In the genomic region with DNA sequence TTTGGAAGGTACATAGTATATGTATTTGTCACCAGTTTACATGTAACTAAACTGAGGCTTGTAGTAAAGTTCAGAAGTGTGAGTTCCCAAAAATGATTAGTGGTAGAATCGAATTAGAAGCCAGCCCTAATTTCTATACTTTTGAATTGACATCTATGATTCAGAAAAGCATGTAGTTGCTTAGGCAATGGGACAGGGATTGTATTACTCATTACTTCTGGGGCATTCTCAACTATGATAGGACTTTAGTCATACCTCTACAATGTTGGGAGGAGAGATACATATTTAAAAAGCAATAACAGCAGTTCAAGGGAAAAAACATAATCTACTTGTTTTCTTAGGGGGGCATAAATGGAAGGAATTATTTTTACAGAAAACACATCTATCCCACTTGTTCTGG, we compare ENCODE assay signal across 27 cellular contexts.
DNase-seq lines count a peak whose midpoint lies in the region; ATAC-seq, FAIRE-seq and TF ChIP-seq lines count a peak whose summit lies in the region.
"Had no signal": no experiment of that assay in that cellular context is flagged by ENCODE, and none has a peak within 500 bp of the region (broad histone marks: within the 10 kb centered on the region; RNA-seq: fewer than 3 reads in every experiment).

No MANE protein-coding gene starts in this region.

- no peak overlapping the region for H3K4me3 ChIP-seq in bronchial epithelial cell (ENCODE audit: low read depth, low read length)
- H3K4me3 ChIP-seq in SJCRH30, result no peak overlapping the region
- H3K4me3 ChIP-seq: BLaER1 treated with 17β-estradiol and CSF1 and Interleukin-3, amounts not matched to agents 10 nM and 100 nM; PC-9; upper lobe of right lung had no signal

- DNase-seq in AG08396 (ENCODE audit: low spot score), result peak; percentile 44
- peak; percentile 56 for DNase-seq in LHCN-M2 (ENCODE audit: low read depth)
- peak; percentile 86 for DNase-seq in bronchial epithelial cell (ENCODE audit: low read depth)
- peak; percentile 26 for DNase-seq in iris pigment epithelial cell (ENCODE audit: low read depth)
- DNase-seq in DMS114 treated with DMSO at 0.1 percent for 48 hours (lab: John Stamatoyannopoulos, UW; ENCODE audit: unreplicated experiment), result no peak
- no peak for DNase-seq in SJCRH30
- no peak for DNase-seq in stimulated activated CD4-positive, alpha-beta T cell treated with anti-CD3 and anti-CD28 coated beads, Interleukin-4, amount 100 ng/mL, for 24 hours
- DNase-seq: activated CD4-positive, alpha-beta memory T cell treated with anti-CD3 and anti-CD28 coated beads, Interleukin-2, amount 10 ng/mL, durations not matched to agents 7 days and 5 days; activated CD4-positive, CD25-positive, alpha-beta regulatory T cell; activated naive CD4-positive, alpha-beta T cell treated with Interleukin-2 at 50 U/mL for 16 hours; activated T-cell treated with anti-CD3 and anti-CD28 coated beads for 4 hours; GDM1; hypothalamus; kidney; NCI-H1048; NCI-H2029; NCI-H446; occipital lobe; PC-9; retina; upper lobe of right lung had no signal

- H3K27me3 ChIP-seq in bronchial epithelial cell (ENCODE audit: control insufficient read depth, insufficient read depth, low read length) (no peaks in the 10 kb centered on the region), SJCRH30 (no peaks in the 10 kb centered on the region)
- H3K27me3 ChIP-seq: BLaER1 treated with 17β-estradiol and CSF1 and Interleukin-3, amounts not matched to agents 10 nM and 100 nM; upper lobe of right lung had no signal

- H3K36me3 ChIP-seq in bronchial epithelial cell (ENCODE audit: control insufficient read depth, insufficient read depth, low read length), result no peaks in the 10 kb centered on the region
- no peaks in the 10 kb centered on the region for H3K36me3 ChIP-seq in SJCRH30
- H3K36me3 ChIP-seq: BLaER1 treated with 17β-estradiol and CSF1 and Interleukin-3, amounts not matched to agents 10 nM and 100 nM; upper lobe of right lung had no signal

- FAIRE-seq in bronchial epithelial cell (lab: Jason Lieb, UNC), result no peak
- FAIRE-seq: colon, frontal cortex, GM19239, kidney had no signal

- no peak for TF ChIP-seq CTCF in bronchial epithelial cell (IDR thresholded peaks at IDR 0.05; ENCODE audit: insufficient read depth, low read length, severe bottlenecking)

- ATAC-seq in HG03342 (IDR thresholded peaks at IDR 0.05; ENCODE audit: unreplicated experiment), result no peak
- ATAC-seq: upper lobe of right lung had no signal

- H3K27ac ChIP-seq in SJCRH30, result no peak overlapping the region
- H3K27ac ChIP-seq: BLaER1 treated with 17β-estradiol and CSF1 and Interleukin-3, amounts not matched to agents 10 nM and 100 nM; KMS-11; PC-9; upper lobe of right lung had no signal

- no peaks in the 10 kb centered on the region for H3K4me1 ChIP-seq in SJCRH30
- H3K4me1 ChIP-seq: BLaER1 treated with 17β-estradiol and CSF1 and Interleukin-3, amounts not matched to agents 10 nM and 100 nM; upper lobe of right lung had no signal

- no peaks in the 10 kb centered on the region for H3K9me3 ChIP-seq in SJCRH30 (replicated peaks)
- H3K9me3 ChIP-seq: BLaER1 treated with 17β-estradiol and CSF1 and Interleukin-3, amounts not matched to agents 10 nM and 100 nM; upper lobe of right lung had no signal

Comparison
In these comparisons a context has a peak if more than half of its experiments do, and no peak if none do; other contexts are left out.
1. DNase-seq: peak in AG08396 (single experiment), LHCN-M2 (single experiment), bronchial epithelial cell (single experiment) and iris pigment epithelial cell (single experiment); none in DMS114 treated with DMSO at 0.1 percent for 48 hours (single experiment), SJCRH30 (0 of 2) and stimulated activated CD4-positive, alpha-beta T cell treated with anti-CD3 and anti-CD28 coated beads, Interleukin-4, amount 100 ng/mL, for 24 hours (single experiment).